In genomic region chr1:248810727-248811513, GRCh38 we compare ENCODE assay signal across 17 cellular contexts. TPM values are rescaled to one million over a fixed set of nuclear protein-coding genes. Genes with fewer than 3 reads are reported as not detected.
DNase-seq lines count a peak whose midpoint lies in the region; ATAC-seq and TF ChIP-seq lines count a peak whose summit lies in the region.
"Had no signal": no experiment of that assay in that cellular context is flagged by ENCODE, and none has a peak within 500 bp of the region (broad histone marks: within the 10 kb centered on the region; RNA-seq: fewer than 3 reads in every experiment).

No MANE protein-coding gene starts in this region.

- no peak for DNase-seq in Right ventricle myocardium inferior (ENCODE audit: missing footprints)
- no peak for DNase-seq in cardiac septum (ENCODE audit: low spot score)
- DNase-seq in lower leg skin (ENCODE audit: low spot score in 2 of 2): peak; percentile 47 to 85
- no peak for DNase-seq in NCI-H446 treated with DMSO at 0.1 percent for 48 hours (lab: John Stamatoyannopoulos, UW)
- no peak for DNase-seq in NCI-H2107 treated with DMSO at 0.1 percent for 48 hours (lab: John Stamatoyannopoulos, UW; ENCODE audit: unreplicated experiment)
- no peak for DNase-seq in T-helper 2 cell treated with Interferon-gamma antibody and Interleukin-4, amounts not matched to agents 5 μg/mL and 100 μg/mL, for 36 hours (ENCODE audit: low spot score)
- no peak for DNase-seq in stimulated activated CD4-positive, alpha-beta T cell treated with anti-CD3 and anti-CD28 coated beads, Interleukin-15, amount 100 ng/mL, for 24 hours
- DNase-seq: activated CD4-positive, alpha-beta T cell treated with anti-CD3 and anti-CD28 coated beads, Interleukin-2, amount 50 U/mL, for 48 hours; activated gamma-delta T cell treated with Interleukin-2 at 50 U/mL for 16 hours; NCI-H2029 had no signal

- no peak for TF ChIP-seq CTCF in lower leg skin (IDR thresholded peaks at IDR 0.05)

- H3K4me3 ChIP-seq in lower leg skin (ENCODE audit: low read depth, poor library complexity, severe bottlenecking): no peak overlapping the region
- H3K4me3 ChIP-seq: neural progenitor cell, smooth muscle cell had no signal

- intact Hi-C loops in Right ventricle myocardium inferior (cut with DNase I): no loop called here
- intact Hi-C loops in cardiac septum (cut with DNase I): no loop called here
- intact Hi-C loops in dendritic cell treated with granulocyte-macrophage colony-stimulating factor and Interleukin-4, amounts not matched to agents 40 ng/mL and 50 ng/mL, for 4 days (cut with micrococcal nuclease): no loop called here
- intact Hi-C loops in lower leg skin (cut with DNase I; ENCODE audit: low total_unique reads): no loop called here

- peaks cover 56% of the 10 kb centered on the region for H3K4me1 Mint-ChIP-seq in dendritic cell treated with granulocyte-macrophage colony-stimulating factor and Interleukin-4, amounts not matched to agents 40 ng/mL and 50 ng/mL, for 4 days (ENCODE audit: low read depth)
- H3K4me1 Mint-ChIP-seq in T-helper 2 cell treated with Interferon-gamma antibody and Interleukin-4, amounts not matched to agents 5 μg/mL and 100 μg/mL, for 36 hours (ENCODE audit: low read depth): peaks cover 6% of the 10 kb centered on the region
- H3K4me1 Mint-ChIP-seq: neural progenitor cell had no signal

- no peak overlapping the region for H3K4me3 Mint-ChIP-seq in dendritic cell treated with granulocyte-macrophage colony-stimulating factor and Interleukin-4, amounts not matched to agents 40 ng/mL and 50 ng/mL, for 4 days
- no peak overlapping the region for H3K4me3 Mint-ChIP-seq in T-helper 2 cell treated with Interferon-gamma antibody and Interleukin-4, amounts not matched to agents 5 μg/mL and 100 μg/mL, for 36 hours
- H3K4me3 Mint-ChIP-seq: neural progenitor cell; T-helper 1 cell treated with Interleukin-12 subunit alpha and Interleukin-12 subunit beta and Interleukin-4 antibody, amounts not matched to agents 30 μg/mL and 1 μg/mL, for 36 hours had no signal

- TF ChIP-seq POLR2A in lower leg skin (IDR thresholded peaks at IDR 0.05): no peak

- peaks cover 71% of the 10 kb centered on the region for H3K36me3 Mint-ChIP-seq in dendritic cell treated with granulocyte-macrophage colony-stimulating factor and Interleukin-4, amounts not matched to agents 40 ng/mL and 50 ng/mL, for 4 days (ENCODE audit: low read depth)
- peaks cover 41% of the 10 kb centered on the region for H3K36me3 Mint-ChIP-seq in T-helper 2 cell treated with Interferon-gamma antibody and Interleukin-4, amounts not matched to agents 5 μg/mL and 100 μg/mL, for 36 hours (ENCODE audit: low read depth)

- no peaks in the 10 kb centered on the region for H3K27me3 Mint-ChIP-seq in dendritic cell treated with granulocyte-macrophage colony-stimulating factor and Interleukin-4, amounts not matched to agents 40 ng/mL and 50 ng/mL, for 4 days
- H3K27me3 Mint-ChIP-seq in T-helper 2 cell treated with Interferon-gamma antibody and Interleukin-4, amounts not matched to agents 5 μg/mL and 100 μg/mL, for 36 hours (ENCODE audit: low read depth): no peaks in the 10 kb centered on the region
- H3K27me3 Mint-ChIP-seq: IgD-negative memory B cell had no signal

- no peaks in the 10 kb centered on the region for H3K9me3 Mint-ChIP-seq in dendritic cell treated with granulocyte-macrophage colony-stimulating factor and Interleukin-4, amounts not matched to agents 40 ng/mL and 50 ng/mL, for 4 days
- H3K9me3 Mint-ChIP-seq in T-helper 2 cell treated with Interferon-gamma antibody and Interleukin-4, amounts not matched to agents 5 μg/mL and 100 μg/mL, for 36 hours: no peaks in the 10 kb centered on the region
- H3K9me3 Mint-ChIP-seq: IgD-negative memory B cell; neural progenitor cell; T-helper 1 cell treated with Interleukin-12 subunit alpha and Interleukin-12 subunit beta and Interleukin-4 antibody, amounts not matched to agents 30 μg/mL and 1 μg/mL, for 36 hours had no signal

- peak; percentile 58 for ATAC-seq in Right ventricle myocardium inferior

- 48 to 54% methylated on average over 12 of the region's 12 CpGs for WGBS in lower leg skin, 2 donors

- H3K27ac Mint-ChIP-seq in dendritic cell treated with granulocyte-macrophage colony-stimulating factor and Interleukin-4, amounts not matched to agents 40 ng/mL and 50 ng/mL, for 4 days: peak overlapping the region; percentile 33
- H3K27ac Mint-ChIP-seq in T-helper 2 cell treated with Interferon-gamma antibody and Interleukin-4, amounts not matched to agents 5 μg/mL and 100 μg/mL, for 36 hours: no peak overlapping the region
- H3K27ac Mint-ChIP-seq: neural progenitor cell; T-helper 1 cell treated with Interleukin-12 subunit alpha and Interleukin-12 subunit beta and Interleukin-4 antibody, amounts not matched to agents 30 μg/mL and 1 μg/mL, for 36 hours had no signal

RNA-seq across cellular contexts. Expression of gene SH3BP5L, which starts 14.8 kb away (rescaled TPM):
- total RNA-seq in Right ventricle myocardium inferior (22.2 TPM), cardiac septum (25.1 TPM), lower leg skin (10 to 100 TPM; 31.4 to 45.4 (median 33.9) TPM)

RNA-seq across cellular contexts. Expression of gene ZNF672, which starts 27.1 kb away (rescaled TPM):
- 40.3 TPM for total RNA-seq in Right ventricle myocardium inferior
- 40.7 TPM for total RNA-seq in cardiac septum
- 10 to 100 TPM; 34.7 to 50.4 (median 42.6) TPM for total RNA-seq in lower leg skin

RNA-seq across cellular contexts. Expression of gene ZNF692, which starts 48.0 kb away (rescaled TPM):
- total RNA-seq in Right ventricle myocardium inferior: 20.8 TPM
- total RNA-seq in cardiac septum: 18.1 TPM
- 10 to 100 TPM; 46.3 to 90.2 (median 65.2) TPM for total RNA-seq in lower leg skin

RNA-seq across cellular contexts. Expression of gene LYPD8, which starts 55.4 kb away (rescaled TPM):
- total RNA-seq in Right ventricle myocardium inferior: not detected
- not detected for total RNA-seq in cardiac septum
- total RNA-seq in lower leg skin: not detected
- total RNA-seq: kidney epithelial cell, smooth muscle cell, urinary bladder had no signal

Comparison
In these comparisons a context has a peak if more than half of its experiments do, and no peak if none do; other contexts are left out.
1. DNase-seq: peak in lower leg skin (2 of 2); none in Right ventricle myocardium inferior (single experiment), cardiac septum (single experiment), NCI-H446 treated with DMSO at 0.1 percent for 48 hours (single experiment), NCI-H2107 treated with DMSO at 0.1 percent for 48 hours (single experiment), T-helper 2 cell treated with Interferon-gamma antibody and Interleukin-4, amounts not matched to agents 5 μg/mL and 100 μg/mL, for 36 hours (single experiment) and stimulated activated CD4-positive, alpha-beta T cell treated with anti-CD3 and anti-CD28 coated beads, Interleukin-15, amount 100 ng/mL, for 24 hours (single experiment).